2 cellular contexts compared by ENCODE assay signal in the genomic region with DNA sequence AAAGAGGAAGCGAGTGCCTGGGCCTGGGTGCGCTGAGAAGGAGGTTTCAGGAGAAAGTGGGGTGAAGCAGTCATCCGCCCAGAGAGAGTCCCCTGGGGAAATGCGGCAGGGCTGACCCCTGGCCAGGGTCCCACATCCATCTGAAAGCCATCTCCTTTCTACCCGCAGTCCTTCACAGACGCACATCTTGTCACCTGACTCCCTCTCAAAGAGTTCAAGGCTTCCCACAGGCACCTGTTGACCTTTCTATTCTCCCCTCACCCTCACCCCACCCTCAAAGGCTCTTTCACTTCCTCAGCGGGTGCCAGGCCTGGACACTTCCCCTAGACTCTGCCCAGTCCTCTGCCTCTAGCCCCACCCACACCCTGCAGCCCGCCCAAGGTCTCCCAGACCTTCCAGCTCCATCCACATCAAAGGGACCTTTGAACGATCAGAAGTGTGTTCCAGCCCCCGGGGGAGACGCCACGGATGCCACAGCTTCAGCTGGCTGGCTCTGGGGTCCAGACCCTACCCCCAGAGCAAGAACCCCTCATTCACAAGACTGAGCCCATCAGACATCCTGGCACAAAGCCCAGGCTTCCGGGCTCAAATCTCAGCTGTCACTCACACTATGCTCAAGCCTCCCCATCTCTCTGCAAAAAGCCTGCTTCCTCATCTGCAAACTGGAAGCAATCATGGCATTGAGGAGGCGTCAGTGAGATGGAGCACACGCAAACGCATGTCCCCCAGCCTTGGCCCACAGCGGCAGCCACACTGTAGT.
TF ChIP-seq lines count a peak whose summit lies in the region.

No MANE protein-coding gene starts in this region.

TF ChIP-seq in endothelial cell of umbilical vein, 7 proteins besides CTCF, POLR2A, EP300 and RAD21:
- TF ChIP-seq POLR2AphosphoS5 (IDR thresholded peaks at IDR 0.05; ENCODE audit: insufficient read depth, low read depth, low read length) = no peak
- no peak for TF ChIP-seq GATA2 (IDR thresholded peaks at IDR 0.05; ENCODE audit: insufficient read depth, insufficient read length, low read depth, low read length)
- no peak for TF ChIP-seq FOS (IDR thresholded peaks at IDR 0.05; ENCODE audit: borderline replicate concordance, insufficient read depth, low read length)
- TF ChIP-seq, protein P1, sequence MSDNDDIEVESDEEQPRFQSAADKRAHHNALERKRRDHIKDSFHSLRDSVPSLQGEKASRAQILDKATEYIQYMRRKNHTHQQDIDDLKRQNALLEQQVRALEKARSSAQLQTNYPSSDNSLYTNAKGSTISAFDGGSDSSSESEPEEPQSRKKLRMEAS (IDR thresholded peaks at IDR 0.05; ENCODE audit: insufficient read depth, insufficient read length) = no peak

TF ChIP-seq in WTC11, 78 proteins besides CTCF, POLR2A, EP300 and RAD21:
- TF ChIP-seq, protein P2, sequence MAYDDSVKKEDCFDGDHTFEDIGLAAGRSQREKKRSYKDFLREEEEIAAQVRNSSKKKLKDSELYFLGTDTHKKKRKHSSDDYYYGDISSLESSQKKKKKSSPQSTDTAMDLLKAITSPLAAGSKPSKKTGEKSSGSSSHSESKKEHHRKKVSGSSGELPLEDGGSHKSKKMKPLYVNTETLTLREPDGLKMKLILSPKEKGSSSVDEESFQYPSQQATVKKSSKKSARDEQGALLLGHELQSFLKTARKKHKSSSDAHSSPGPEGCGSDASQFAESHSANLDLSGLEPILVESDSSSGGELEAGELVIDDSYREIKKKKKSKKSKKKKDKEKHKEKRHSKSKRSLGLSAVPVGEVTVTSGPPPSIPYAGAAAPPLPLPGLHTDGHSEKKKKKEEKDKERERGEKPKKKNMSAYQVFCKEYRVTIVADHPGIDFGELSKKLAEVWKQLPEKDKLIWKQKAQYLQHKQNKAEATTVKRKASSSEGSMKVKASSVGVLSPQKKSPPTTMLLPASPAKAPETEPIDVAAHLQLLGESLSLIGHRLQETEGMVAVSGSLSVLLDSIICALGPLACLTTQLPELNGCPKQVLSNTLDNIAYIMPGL (CRISPR knock-in tag; IDR thresholded peaks at IDR 0.05) = no peak
- TF ChIP-seq GRHL2 (CRISPR knock-in tag; IDR thresholded peaks at IDR 0.05; ENCODE audit: insufficient replicate concordance, severe bottlenecking) = no peak
- TF ChIP-seq, protein P3, sequence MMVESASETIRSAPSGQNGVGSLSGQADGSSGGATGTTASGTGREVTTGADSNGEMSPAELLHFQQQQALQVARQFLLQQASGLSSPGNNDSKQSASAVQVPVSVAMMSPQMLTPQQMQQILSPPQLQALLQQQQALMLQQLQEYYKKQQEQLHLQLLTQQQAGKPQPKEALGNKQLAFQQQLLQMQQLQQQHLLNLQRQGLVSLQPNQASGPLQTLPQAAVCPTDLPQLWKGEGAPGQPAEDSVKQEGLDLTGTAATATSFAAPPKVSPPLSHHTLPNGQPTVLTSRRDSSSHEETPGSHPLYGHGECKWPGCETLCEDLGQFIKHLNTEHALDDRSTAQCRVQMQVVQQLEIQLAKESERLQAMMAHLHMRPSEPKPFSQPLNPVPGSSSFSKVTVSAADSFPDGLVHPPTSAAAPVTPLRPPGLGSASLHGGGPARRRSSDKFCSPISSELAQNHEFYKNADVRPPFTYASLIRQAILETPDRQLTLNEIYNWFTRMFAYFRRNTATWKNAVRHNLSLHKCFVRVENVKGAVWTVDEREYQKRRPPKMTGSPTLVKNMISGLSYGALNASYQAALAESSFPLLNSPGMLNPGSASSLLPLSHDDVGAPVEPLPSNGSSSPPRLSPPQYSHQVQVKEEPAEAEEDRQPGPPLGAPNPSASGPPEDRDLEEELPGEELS (CRISPR knock-in tag; IDR thresholded peaks at IDR 0.05) = no peak
- no peak for TF ChIP-seq HMGA2 (CRISPR knock-in tag; IDR thresholded peaks at IDR 0.05)
- no peak for TF ChIP-seq TEAD4 (CRISPR knock-in tag; IDR thresholded peaks at IDR 0.05)
- TF ChIP-seq TCF7 (CRISPR knock-in tag; IDR thresholded peaks at IDR 0.05; ENCODE audit: low read depth) = no peak
- TF ChIP-seq JUN (CRISPR knock-in tag; IDR thresholded peaks at IDR 0.05) = no peak
- TF ChIP-seq, protein P4, sequence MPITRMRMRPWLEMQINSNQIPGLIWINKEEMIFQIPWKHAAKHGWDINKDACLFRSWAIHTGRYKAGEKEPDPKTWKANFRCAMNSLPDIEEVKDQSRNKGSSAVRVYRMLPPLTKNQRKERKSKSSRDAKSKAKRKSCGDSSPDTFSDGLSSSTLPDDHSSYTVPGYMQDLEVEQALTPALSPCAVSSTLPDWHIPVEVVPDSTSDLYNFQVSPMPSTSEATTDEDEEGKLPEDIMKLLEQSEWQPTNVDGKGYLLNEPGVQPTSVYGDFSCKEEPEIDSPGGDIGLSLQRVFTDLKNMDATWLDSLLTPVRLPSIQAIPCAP (CRISPR knock-in tag; IDR thresholded peaks at IDR 0.05) = no peak
- no peak for TF ChIP-seq PRRX2 (CRISPR knock-in tag; IDR thresholded peaks at IDR 0.05)
- TF ChIP-seq, protein P5, sequence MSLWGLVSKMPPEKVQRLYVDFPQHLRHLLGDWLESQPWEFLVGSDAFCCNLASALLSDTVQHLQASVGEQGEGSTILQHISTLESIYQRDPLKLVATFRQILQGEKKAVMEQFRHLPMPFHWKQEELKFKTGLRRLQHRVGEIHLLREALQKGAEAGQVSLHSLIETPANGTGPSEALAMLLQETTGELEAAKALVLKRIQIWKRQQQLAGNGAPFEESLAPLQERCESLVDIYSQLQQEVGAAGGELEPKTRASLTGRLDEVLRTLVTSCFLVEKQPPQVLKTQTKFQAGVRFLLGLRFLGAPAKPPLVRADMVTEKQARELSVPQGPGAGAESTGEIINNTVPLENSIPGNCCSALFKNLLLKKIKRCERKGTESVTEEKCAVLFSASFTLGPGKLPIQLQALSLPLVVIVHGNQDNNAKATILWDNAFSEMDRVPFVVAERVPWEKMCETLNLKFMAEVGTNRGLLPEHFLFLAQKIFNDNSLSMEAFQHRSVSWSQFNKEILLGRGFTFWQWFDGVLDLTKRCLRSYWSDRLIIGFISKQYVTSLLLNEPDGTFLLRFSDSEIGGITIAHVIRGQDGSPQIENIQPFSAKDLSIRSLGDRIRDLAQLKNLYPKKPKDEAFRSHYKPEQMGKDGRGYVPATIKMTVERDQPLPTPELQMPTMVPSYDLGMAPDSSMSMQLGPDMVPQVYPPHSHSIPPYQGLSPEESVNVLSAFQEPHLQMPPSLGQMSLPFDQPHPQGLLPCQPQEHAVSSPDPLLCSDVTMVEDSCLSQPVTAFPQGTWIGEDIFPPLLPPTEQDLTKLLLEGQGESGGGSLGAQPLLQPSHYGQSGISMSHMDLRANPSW (CRISPR knock-in tag; conservative IDR thresholded peaks at IDR 0.05; ENCODE audit: low read depth) = no peak
- TF ChIP-seq ZNF416 (CRISPR knock-in tag; IDR thresholded peaks at IDR 0.05) = no peak
- no peak for TF ChIP-seq TP53 (CRISPR knock-in tag; IDR thresholded peaks at IDR 0.05)
- TF ChIP-seq FOXK1 (CRISPR knock-in tag; IDR thresholded peaks at IDR 0.05) = no peak
- no peak for TF ChIP-seq FOXJ3 (CRISPR knock-in tag; IDR thresholded peaks at IDR 0.05; ENCODE audit: borderline replicate concordance)
